Comparison of ENCODE assay signal across 23 cellular contexts in genomic region chr1:46513536-46513935, GRCh38. TPM values are rescaled to one million over a fixed set of nuclear protein-coding genes. Genes with fewer than 3 reads are reported as not detected.
A peak's percentile ranks its signal among the peaks of the same experiment; 100 is the strongest.
DNase-seq lines count a peak whose midpoint lies in the region; ATAC-seq, FAIRE-seq and TF ChIP-seq lines count a peak whose summit lies in the region.
"Had no signal": no experiment of that assay in that cellular context is flagged by ENCODE, and none has a peak within 500 bp of the region (broad histone marks: within the 10 kb centered on the region; RNA-seq: fewer than 3 reads in every experiment).

No MANE protein-coding gene starts in this region.

- no peak overlapping the region for H3K56ac ChIP-seq in H1 (replicated peaks; ENCODE audit: insufficient read length, low read depth, low read length)

- H2BK15ac ChIP-seq in H1 (ENCODE audit: low read length) = 0 out of 2 replicates have a peak overlapping the region, but pooled peaks have one; percentile 12

- TF ChIP-seq CTCF in H1 (IDR thresholded peaks at IDR 0.05; ENCODE audit: control extremely low read depth in 1 of 3, insufficient read depth in 1 of 3, low read depth in 1 of 3, low read length in 3 of 3) = no peak
- no peak for TF ChIP-seq CTCF in HepG2 (CRISPR knock-in tag; IDR thresholded peaks at IDR 0.05)
- no peak for TF ChIP-seq CTCF in osteoblast (IDR thresholded peaks at IDR 0.05; ENCODE audit: extremely low read depth, low read depth, low read length)

- peaks cover 14 to 35% (median 23%) of the 10 kb centered on the region in 4 experiments for H3K4me1 ChIP-seq in H1 (replicated peaks in 1 of 4; ENCODE audit: control insufficient read depth in 3 of 4, insufficient read depth in 4 of 4, low read length in 3 of 4)
- H3K4me1 ChIP-seq in HepG2 (ENCODE audit: insufficient read depth, low read length) = 0 out of 2 replicates have a peak, but pooled peaks cover 11% of the 10 kb centered on the region
- peaks cover 4% of the 10 kb centered on the region for H3K4me1 ChIP-seq in osteoblast (ENCODE audit: insufficient read depth, low read length)

- no peak overlapping the region for H4K8ac ChIP-seq in H1 (ENCODE audit: extremely low read depth, insufficient read depth, low read length)

- peak overlapping the region; percentile 71; the same call in 1 of the 2 replicates for H2BK12ac ChIP-seq in H1 (ENCODE audit: low read depth, low read length)

- intact Hi-C loops in HepG2 (cut with micrococcal nuclease; ENCODE audit: unreplicated experiment) = no loop called here

- no peak overlapping the region for H3K4me3 ChIP-seq in H1 (ENCODE audit: extremely low read depth in 1 of 4, insufficient read depth in 2 of 4, low read depth in 3 of 4, low read length in 4 of 4)
- H3K4me3 ChIP-seq in HepG2 (replicated peaks in 1 of 3; ENCODE audit: insufficient read depth in 1 of 3, low read depth in 2 of 3, low read length in 3 of 3) = no peak overlapping the region
- no peak overlapping the region for H3K4me3 ChIP-seq in osteoblast (ENCODE audit: insufficient read depth, low read length)
- H3K4me3 ChIP-seq: GM23248 had no signal

- no TSS peak for BruUV-seq in HepG2 (replicated peaks; lab: Mats Ljungman, UMichigan)

- H2AK5ac ChIP-seq in H1 (ENCODE audit: low read depth, low read length) = no peak overlapping the region; the same call in 1 of the 2 replicates

- H3K9ac ChIP-seq in H1 (replicated peaks in 1 of 4; ENCODE audit: extremely low read depth in 1 of 4, low read depth in 3 of 4, low read length in 3 of 4) (no peak overlapping the region), HepG2 (ENCODE audit: insufficient read depth, low read depth, low read length) (no peak overlapping the region)
- H3K9ac ChIP-seq: GM23248 had no signal

- no peak overlapping the region for H4K91ac ChIP-seq in H1 (replicated peaks; ENCODE audit: insufficient read length, low read length)

- ATAC-seq in HepG2 (peak; percentile 83), GM18498 (IDR thresholded peaks at IDR 0.05; ENCODE audit: unreplicated experiment) (no peak), GM21576 (IDR thresholded peaks at IDR 0.05; ENCODE audit: unreplicated experiment) (no peak)
- ATAC-seq: HCT116 had no signal

- H3K79me1 ChIP-seq in H1 (ENCODE audit: low read depth, low read length) = no peaks in the 10 kb centered on the region

- H3K4ac ChIP-seq in H1 (replicated peaks; ENCODE audit: insufficient read length, low read depth, low read length) = no peak overlapping the region

- no peak overlapping the region for H3K14ac ChIP-seq in H1 (ENCODE audit: insufficient read length)

- H2BK120ac ChIP-seq in H1 (replicated peaks; ENCODE audit: low read depth, low read length) = no peak overlapping the region

- TF ChIP-seq POLR2A in H1 (IDR thresholded peaks at IDR 0.05; ENCODE audit: control extremely low read depth in 1 of 2, low read depth in 2 of 2, low read length in 2 of 2) = no peak
- TF ChIP-seq POLR2A in HepG2 (IDR thresholded peaks at IDR 0.05; ENCODE audit: insufficient read depth in 1 of 2, low read depth in 2 of 2, low read length in 2 of 2) = no peak

- H3K4me2 ChIP-seq in H1 (ENCODE audit: insufficient read depth in 1 of 2, low read depth in 2 of 2, low read length in 2 of 2) (no peak overlapping the region), HepG2 (ENCODE audit: low read depth, low read length) (no peak overlapping the region), osteoblast (ENCODE audit: insufficient read depth, low read length) (no peak overlapping the region)

- H4K20me1 ChIP-seq in H1 (replicated peaks in 1 of 2; ENCODE audit: control insufficient read depth in 1 of 2, insufficient read depth in 2 of 2, low read length in 2 of 2) = peaks cover 0 to 2% of the 10 kb centered on the region in 2 experiments
- H4K20me1 ChIP-seq in HepG2 (ENCODE audit: insufficient read depth, low read length) = no peaks in the 10 kb centered on the region
- H4K20me1 ChIP-seq in osteoblast (ENCODE audit: insufficient read depth, low read length) = no peaks in the 10 kb centered on the region

- no peak overlapping the region for H3K27ac ChIP-seq in H1 (ENCODE audit: low read depth, low read length)
- H3K27ac ChIP-seq in HepG2 (ENCODE audit: extremely low read length, insufficient read depth, low read length) = no peak overlapping the region
- no peak overlapping the region for H3K27ac ChIP-seq in osteoblast (ENCODE audit: low read depth, low read length)
- H3K27ac ChIP-seq: GM23248 had no signal

- CTCF ChIA-PET in H1 (lab: Charles Lee; ENCODE audit: partially characterized antibody) = interaction anchor here (1.0 to 18.9 kb wide), 8 partner anchors 9 to 66 kb away, joined by 3 to 287 read pairs (median 7); partner anchors contain the start of gene DMBX1
- CTCF ChIA-PET in HepG2 (lab: Yijun Ruan, JAX; ENCODE audit: low intra/inter-chr PET ratio, low total read pairs) = no interaction called here

- H3K79me2 ChIP-seq in H1 (ENCODE audit: control insufficient read depth in 1 of 2, insufficient read depth in 2 of 2, low read length in 2 of 2) = no peaks in the 10 kb centered on the region
- H3K79me2 ChIP-seq in HepG2 (ENCODE audit: insufficient read depth, low read length) = no peaks in the 10 kb centered on the region
- H3K79me2 ChIP-seq in osteoblast (ENCODE audit: insufficient read depth, low read length) = no peaks in the 10 kb centered on the region

- H3K36me3 ChIP-seq in H1 (ENCODE audit: control insufficient read depth in 2 of 4, insufficient read depth in 4 of 4, low read length in 3 of 4) = no peaks in the 10 kb centered on the region
- no peaks in the 10 kb centered on the region for H3K36me3 ChIP-seq in HepG2 (replicated peaks in 1 of 2; ENCODE audit: control insufficient read depth in 1 of 2, insufficient read depth in 2 of 2, low read length in 2 of 2)
- H3K36me3 ChIP-seq in osteoblast (ENCODE audit: insufficient read depth, low read length) = no peaks in the 10 kb centered on the region

- no peak overlapping the region for H2BK5ac ChIP-seq in H1 (ENCODE audit: low read depth, low read length)

- TF ChIP-seq RAD21 in H1 (IDR thresholded peaks at IDR 0.05 in 1 of 2, conservative IDR thresholded peaks at IDR 0.05 in 1 of 2; ENCODE audit: low read depth in 2 of 2, low read length in 2 of 2) = no peak
- TF ChIP-seq RAD21 in HepG2 (CRISPR knock-in tag; IDR thresholded peaks at IDR 0.05) = no peak

- FAIRE-seq in H1 (lab: Jason Lieb, UNC) (no peak), HepG2 (lab: Jason Lieb, UNC) (no peak)
- FAIRE-seq: GM12891 had no signal

- H3K23ac ChIP-seq in H1 (ENCODE audit: insufficient read length) = no peak overlapping the region

- H3K27me3 ChIP-seq in H1 (replicated peaks in 1 of 4; ENCODE audit: control insufficient read depth in 3 of 4, extremely low read depth in 1 of 4, insufficient read depth in 3 of 4, low read length in 3 of 4) = peaks cover 0 to 23% (median 6%) of the 10 kb centered on the region in 4 experiments; a peak in 3 of 7 replicates
- H3K27me3 ChIP-seq in HepG2 (ENCODE audit: control insufficient read depth in 1 of 2, insufficient read depth in 2 of 2, low read length in 2 of 2) = peaks cover 4 to 18% of the 10 kb centered on the region in 2 experiments; a peak in 3 of 5 replicates
- H3K27me3 ChIP-seq in osteoblast (ENCODE audit: insufficient read depth, low read length) = peaks cover 12% of the 10 kb centered on the region

- DNase-seq in H1 (ENCODE audit: low read depth in 1 of 2, low spot score in 2 of 2) = no peak
- DNase-seq in HepG2 (ENCODE audit: low spot score) = no peak
- peak; percentile 66 for DNase-seq in osteoblast (ENCODE audit: insufficient read length, low spot score, missing footprints)
- DNase-seq in kidney glomerular epithelial cell (lab: John Stamatoyannopoulos, UW) = no peak
- DNase-seq: C1 segment of cervical spinal cord; Calu3; CD4-positive, alpha-beta memory T cell; COR-L47; DMS53; DMS79 treated with DMSO at 0.1 percent for 48 hours; GF-D8; GM23248; H9 had no signal

- H3K18ac ChIP-seq in H1 (ENCODE audit: extremely low read depth, low read length) = no peak overlapping the region

- in situ Hi-C loops in HepG2 (cut with HindIII; ENCODE audit: extremely low pct_ligation_motif_present, low pct_unique_long_range_greater_than_20kb) = no loop called here

- H3K23me2 ChIP-seq in H1 (ENCODE audit: low read depth, low read length) = no peaks in the 10 kb centered on the region

- WGBS in H1 (ENCODE audit: extremely low coverage in 1 of 2, insufficient coverage in 1 of 2, insufficient read length in 1 of 2, insufficient replicate concordance in 2 of 2, low coverage in 1 of 2, low lambda C conversion rate in 2 of 2, missing lambda C conversion rate in 1 of 2), 2 experiments = 87% methylated on average over 5 of the region's 5 CpGs; no CpG with 5 or more reads in 1 of the 2 experiments
- WGBS in HepG2 (ENCODE audit: low lambda C conversion rate) = 0% methylated on average over 2 of the region's 5 CpGs

- H2BK20ac ChIP-seq in H1 (ENCODE audit: low read length) = no peak overlapping the region

- TF ChIP-seq EP300 in H1 (IDR thresholded peaks at IDR 0.05; ENCODE audit: borderline replicate concordance in 1 of 2, low read depth in 2 of 2, low read length in 2 of 2) (no peak), HepG2 (IDR thresholded peaks at IDR 0.05; ENCODE audit: low read depth in 2 of 2, low read length in 2 of 2) (no peak), HepG2 (CRISPR knock-in tag; IDR thresholded peaks at IDR 0.05; ENCODE audit: borderline replicate concordance) (no peak)

- POLR2A ChIA-PET in H1 (lab: Charles Lee; ENCODE audit: partially characterized antibody) (interaction anchor here (1.2 kb wide), 1 partner anchor 28 kb away, joined by 3 read pairs; no protein-coding TSS in a partner anchor), HepG2 (lab: Yijun Ruan, JAX) (no interaction called here)

- H2AFZ ChIP-seq in H1 (ENCODE audit: low read length) = no peak overlapping the region
- no peak overlapping the region for H2AFZ ChIP-seq in HepG2 (ENCODE audit: low read length)
- H2AFZ ChIP-seq in osteoblast (ENCODE audit: low read length) = no peak overlapping the region
- H2AFZ ChIP-seq: GM23248 had no signal

- H4K5ac ChIP-seq in H1 (ENCODE audit: insufficient read length, low read depth, low read length) = no peak overlapping the region

- no peaks in the 10 kb centered on the region for H3K9me3 ChIP-seq in H1 (ENCODE audit: insufficient read depth in 2 of 2, low read depth in 1 of 2, low read length in 1 of 2)
- no peaks in the 10 kb centered on the region for H3K9me3 ChIP-seq in HepG2 (ENCODE audit: low read length)
- H3K9me3 ChIP-seq in osteoblast (ENCODE audit: low read depth, low read length) = no peaks in the 10 kb centered on the region

RNA-seq across cellular contexts. Expression of gene DMBX1, which starts 23.9 kb away (rescaled TPM):
- 0.30 TPM in 1 of 2 replicates, not detected in the other for total RNA-seq in H1 (2021; fragmentation: NEBNext Ultra II Directional; extraction: Animal tissue kit (Norgen Biotek cat#: 25700))
- 0.23 and 0.36 TPM in 2 replicates for polyA plus RNA-seq in H1 (2011; rRNA removed)
- 0.26 TPM for polyA plus RNA-seq in H1 (2011; cell fraction: cytosol; rRNA removed)
- 0.53 TPM for polyA plus RNA-seq in H1 (2011; cell fraction: nucleus; rRNA removed)
- polyA plus RNA-seq in H1 (2012, experiment 1 of 2) = 0.24 to 0.30 TPM (median 0.27 TPM) in 4 replicates
- polyA plus RNA-seq in H1 (2012, experiment 2 of 2) = 0.12 TPM
- 0.06 TPM for polyA plus RNA-seq in H1 (2013, experiment 1 of 2)
- polyA plus RNA-seq in H1 (2013, experiment 2 of 2) = 0.09 TPM
- 0.07 and 0.41 TPM in 2 replicates for polyA minus RNA-seq in H1 (2011; rRNA and poly(A)+ RNA removed)
- 0.51 TPM for polyA minus RNA-seq in H1 (2011; cell fraction: cytosol; rRNA and poly(A)+ RNA removed)
- 0.20 TPM for polyA minus RNA-seq in H1 (2011; cell fraction: nucleus; rRNA and poly(A)+ RNA removed)
- total RNA-seq in HepG2 (2016; rRNA removed; fragmentation: Illumina TruSeq; extraction: Trizol) = not detected in 2 replicates
- not detected in 2 replicates for total RNA-seq in HepG2 (2016; cell fraction: cytosol; rRNA removed; fragmentation: Illumina TruSeq; extraction: Trizol; ENCODE audit: low read depth)
- not detected in 2 replicates for total RNA-seq in HepG2 (2016; cell fraction: insoluble cytoplasmic fraction; rRNA removed; fragmentation: Illumina TruSeq; extraction: Trizol)
- not detected in 2 replicates for total RNA-seq in HepG2 (2016; cell fraction: membrane; rRNA removed; fragmentation: Illumina TruSeq; extraction: Trizol)
- not detected in 2 replicates for total RNA-seq in HepG2 (2016; cell fraction: nucleus; rRNA removed; fragmentation: Illumina TruSeq; extraction: Trizol)
- not detected in 2 replicates for polyA plus RNA-seq in HepG2 (2011; rRNA removed)
- not detected in 2 replicates for polyA plus RNA-seq in HepG2 (2011; cell fraction: cytosol; rRNA removed)
- polyA plus RNA-seq in HepG2 (2011; cell fraction: nucleus; rRNA removed) = not detected in 2 replicates
- polyA plus RNA-seq in HepG2 (2012) = not detected in 2 replicates
- not detected in 2 replicates for polyA plus RNA-seq in HepG2 (2016; cell fraction: cytosol; fragmentation: Illumina TruSeq; extraction: Trizol; ENCODE audit: low read depth)
- not detected in 2 replicates for polyA plus RNA-seq in HepG2 (2016; cell fraction: insoluble cytoplasmic fraction; fragmentation: Illumina TruSeq; extraction: Trizol; ENCODE audit: low read depth)
- not detected in 2 replicates for polyA plus RNA-seq in HepG2 (2016; cell fraction: membrane; fragmentation: Illumina TruSeq; extraction: Trizol; ENCODE audit: low read depth)
- not detected in 2 replicates for polyA plus RNA-seq in HepG2 (2016; cell fraction: nucleus; fragmentation: Illumina TruSeq; extraction: Trizol; ENCODE audit: insufficient read depth, low read depth)
- polyA minus RNA-seq in HepG2 (2011; rRNA and poly(A)+ RNA removed; ENCODE audit: low replicate concordance) = 1.9 TPM in 1 of 2 replicates, not detected in the other
- not detected in 2 replicates for polyA minus RNA-seq in HepG2 (2011; cell fraction: cytosol; rRNA and poly(A)+ RNA removed)
- not detected in 2 replicates for polyA minus RNA-seq in HepG2 (2011; cell fraction: nucleus; rRNA and poly(A)+ RNA removed)
- total RNA-seq in osteoblast = not detected in 2 replicates
- total RNA-seq: CD4-positive, alpha-beta memory T cell; GM23248 had no signal
- polyA plus RNA-seq: BJ; CD4-positive, alpha-beta memory T cell; GM23248 had no signal

RNA-seq across cellular contexts. Expression of gene KNCN, which starts 37.9 kb away (rescaled TPM):
- not detected in 2 replicates for total RNA-seq in H1 (2021; fragmentation: NEBNext Ultra II Directional; extraction: Animal tissue kit (Norgen Biotek cat#: 25700))
- not detected in 2 replicates for polyA plus RNA-seq in H1 (2011; rRNA removed)
- not detected for polyA plus RNA-seq in H1 (2011; cell fraction: cytosol; rRNA removed)
- not detected for polyA plus RNA-seq in H1 (2011; cell fraction: nucleus; rRNA removed)
- polyA plus RNA-seq in H1 (2012, experiment 1 of 2) = not detected in 4 replicates
- polyA plus RNA-seq in H1 (2012, experiment 2 of 2) = not detected
- not detected for polyA plus RNA-seq in H1 (2013, experiment 1 of 2)
- polyA plus RNA-seq in H1 (2013, experiment 2 of 2) = not detected
- polyA minus RNA-seq in H1 (2011; rRNA and poly(A)+ RNA removed) = not detected in 2 replicates
- not detected for polyA minus RNA-seq in H1 (2011; cell fraction: cytosol; rRNA and poly(A)+ RNA removed)
- not detected for polyA minus RNA-seq in H1 (2011; cell fraction: nucleus; rRNA and poly(A)+ RNA removed)
- not detected in 2 replicates for total RNA-seq in HepG2 (2016; rRNA removed; fragmentation: Illumina TruSeq; extraction: Trizol)
- not detected in 2 replicates for total RNA-seq in HepG2 (2016; cell fraction: cytosol; rRNA removed; fragmentation: Illumina TruSeq; extraction: Trizol; ENCODE audit: low read depth)
- not detected in 2 replicates for total RNA-seq in HepG2 (2016; cell fraction: insoluble cytoplasmic fraction; rRNA removed; fragmentation: Illumina TruSeq; extraction: Trizol)
- total RNA-seq in HepG2 (2016; cell fraction: membrane; rRNA removed; fragmentation: Illumina TruSeq; extraction: Trizol) = not detected in 2 replicates
- total RNA-seq in HepG2 (2016; cell fraction: nucleus; rRNA removed; fragmentation: Illumina TruSeq; extraction: Trizol) = not detected in 2 replicates
- not detected in 2 replicates for polyA plus RNA-seq in HepG2 (2011; rRNA removed)
- not detected in 2 replicates for polyA plus RNA-seq in HepG2 (2011; cell fraction: cytosol; rRNA removed)
- polyA plus RNA-seq in HepG2 (2011; cell fraction: nucleus; rRNA removed) = not detected in 2 replicates
- polyA plus RNA-seq in HepG2 (2012) = not detected in 2 replicates
- not detected in 2 replicates for polyA plus RNA-seq in HepG2 (2016; cell fraction: cytosol; fragmentation: Illumina TruSeq; extraction: Trizol; ENCODE audit: low read depth)
- not detected in 2 replicates for polyA plus RNA-seq in HepG2 (2016; cell fraction: insoluble cytoplasmic fraction; fragmentation: Illumina TruSeq; extraction: Trizol; ENCODE audit: low read depth)
- polyA plus RNA-seq in HepG2 (2016; cell fraction: membrane; fragmentation: Illumina TruSeq; extraction: Trizol; ENCODE audit: low read depth) = not detected in 2 replicates
- polyA plus RNA-seq in HepG2 (2016; cell fraction: nucleus; fragmentation: Illumina TruSeq; extraction: Trizol; ENCODE audit: insufficient read depth, low read depth) = not detected in 2 replicates
- not detected in 2 replicates for polyA minus RNA-seq in HepG2 (2011; rRNA and poly(A)+ RNA removed; ENCODE audit: low replicate concordance)
- polyA minus RNA-seq in HepG2 (2011; cell fraction: cytosol; rRNA and poly(A)+ RNA removed) = not detected in 2 replicates
- not detected in 2 replicates for polyA minus RNA-seq in HepG2 (2011; cell fraction: nucleus; rRNA and poly(A)+ RNA removed)
- total RNA-seq in osteoblast = not detected in 2 replicates
- total RNA-seq: A172; A673; Calu3; CD4-positive, alpha-beta memory T cell; Daoy; G401; GM23248; H4; H9 had no signal
- polyA plus RNA-seq: BJ; CD4-positive, alpha-beta memory T cell; GM23248 had no signal
